ENCODE assay signal across 20 cellular contexts in genomic region chr4:166277406-166277805, GRCh38.
DNase-seq lines count a peak whose midpoint lies in the region; ATAC-seq lines count a peak whose summit lies in the region.
"Had no signal": no experiment of that assay in that cellular context is flagged by ENCODE, and none has a peak within 500 bp of the region (broad histone marks: within the 10 kb centered on the region; RNA-seq: fewer than 3 reads in every experiment).

No MANE protein-coding gene starts in this region.

- H3K27me3 Mint-ChIP-seq in activated CD8-positive, alpha-beta memory T cell treated with anti-CD3 and anti-CD28 coated beads, Interleukin-2, amount 10 ng/mL, durations not matched to agents 7 days and 5 days: no peaks in the 10 kb centered on the region
- H3K27me3 Mint-ChIP-seq: B cell; CD4-positive, CD25-positive, alpha-beta regulatory T cell; IgD-negative memory B cell had no signal

- H3K4me1 Mint-ChIP-seq in activated CD8-positive, alpha-beta memory T cell treated with anti-CD3 and anti-CD28 coated beads, Interleukin-2, amount 10 ng/mL, durations not matched to agents 7 days and 5 days: peaks cover 6% of the 10 kb centered on the region
- H3K4me1 Mint-ChIP-seq: B cell, GM23338, IgD-negative memory B cell had no signal

- no peak overlapping the region for H3K4me3 Mint-ChIP-seq in activated CD8-positive, alpha-beta memory T cell treated with anti-CD3 and anti-CD28 coated beads, Interleukin-2, amount 10 ng/mL, durations not matched to agents 7 days and 5 days
- H3K4me3 Mint-ChIP-seq: B cell; CD4-positive, CD25-positive, alpha-beta regulatory T cell; GM23338; IgD-negative memory B cell had no signal

- H3K27ac Mint-ChIP-seq in activated CD8-positive, alpha-beta memory T cell treated with anti-CD3 and anti-CD28 coated beads, Interleukin-2, amount 10 ng/mL, durations not matched to agents 7 days and 5 days: no peak overlapping the region
- H3K27ac Mint-ChIP-seq: B cell; CD4-positive, CD25-positive, alpha-beta regulatory T cell; GM23338; IgD-negative memory B cell had no signal

- CTCF ChIA-PET in activated CD8-positive, alpha-beta memory T cell treated with anti-CD3 and anti-CD28 coated beads, Interleukin-2, amount 10 ng/mL, durations not matched to agents 7 days and 5 days (lab: Charles Lee): interaction anchor here (0.7 kb wide), 2 partner anchors 664 to 745 kb away, joined by 4 read pairs; no protein-coding TSS in a partner anchor

- no peak overlapping the region for H3K4me3 ChIP-seq in skeletal muscle cell (ENCODE audit: low read depth, low read length)
- H3K4me3 ChIP-seq: GM23338 had no signal

- DNase-seq in HS-5 (ENCODE audit: low read depth): peak; percentile 65
- peak; percentile 37 for DNase-seq in amniotic epithelial cell (ENCODE audit: low read depth)
- DNase-seq in fibroblast of peridontal ligament (ENCODE audit: extremely low read depth): peak; percentile 31
- DNase-seq in skeletal muscle cell (ENCODE audit: low read depth): peak; percentile 29
- DNase-seq in activated CD4-positive, alpha-beta T cell treated with anti-CD3 and anti-CD28 coated beads, Interleukin-2, amount 50 U/mL, for 4 hours: no peak
- no peak for DNase-seq in activated CD8-positive, alpha-beta memory T cell treated with anti-CD3 and anti-CD28 coated beads, Interleukin-2, amount 10 ng/mL, durations not matched to agents 7 days and 5 days
- DNase-seq: Caco-2; CD4-positive, CD25-positive, alpha-beta regulatory T cell; DMS153; Kasumi-1; NCI-H1105 treated with DMSO at 0.1 percent for 48 hours; NCI-H187; NCI-H526 treated with DMSO at 0.1 percent for 48 hours; RPMI8226; SIG-M5 had no signal

- no peak for ATAC-seq in HG03469 (IDR thresholded peaks at IDR 0.05; ENCODE audit: unreplicated experiment)
- no peak for ATAC-seq in HG03457 (IDR thresholded peaks at IDR 0.05; ENCODE audit: unreplicated experiment)
- ATAC-seq in activated CD8-positive, alpha-beta memory T cell treated with anti-CD3 and anti-CD28 coated beads, Interleukin-2, amount 10 ng/mL, durations not matched to agents 7 days and 5 days: no peak
- ATAC-seq: GM23338 had no signal

- H3K36me3 Mint-ChIP-seq in activated CD8-positive, alpha-beta memory T cell treated with anti-CD3 and anti-CD28 coated beads, Interleukin-2, amount 10 ng/mL, durations not matched to agents 7 days and 5 days: no peaks in the 10 kb centered on the region
- H3K36me3 Mint-ChIP-seq: CD4-positive, CD25-positive, alpha-beta regulatory T cell; IgD-negative memory B cell had no signal

- peaks cover 3% of the 10 kb centered on the region for H3K9me3 Mint-ChIP-seq in activated CD8-positive, alpha-beta memory T cell treated with anti-CD3 and anti-CD28 coated beads, Interleukin-2, amount 10 ng/mL, durations not matched to agents 7 days and 5 days (ENCODE audit: low read depth)
- H3K9me3 Mint-ChIP-seq: GM23338 had no signal

Comparison
In these comparisons a context has a peak if more than half of its experiments do, and no peak if none do; other contexts are left out.
1. DNase-seq: peak in HS-5 (single experiment), amniotic epithelial cell (single experiment), fibroblast of peridontal ligament (single experiment) and skeletal muscle cell (single experiment); none in activated CD4-positive, alpha-beta T cell treated with anti-CD3 and anti-CD28 coated beads, Interleukin-2, amount 50 U/mL, for 4 hours (0 of 2) and activated CD8-positive, alpha-beta memory T cell treated with anti-CD3 and anti-CD28 coated beads, Interleukin-2, amount 10 ng/mL, durations not matched to agents 7 days and 5 days (single experiment).